In the genomic region with DNA sequence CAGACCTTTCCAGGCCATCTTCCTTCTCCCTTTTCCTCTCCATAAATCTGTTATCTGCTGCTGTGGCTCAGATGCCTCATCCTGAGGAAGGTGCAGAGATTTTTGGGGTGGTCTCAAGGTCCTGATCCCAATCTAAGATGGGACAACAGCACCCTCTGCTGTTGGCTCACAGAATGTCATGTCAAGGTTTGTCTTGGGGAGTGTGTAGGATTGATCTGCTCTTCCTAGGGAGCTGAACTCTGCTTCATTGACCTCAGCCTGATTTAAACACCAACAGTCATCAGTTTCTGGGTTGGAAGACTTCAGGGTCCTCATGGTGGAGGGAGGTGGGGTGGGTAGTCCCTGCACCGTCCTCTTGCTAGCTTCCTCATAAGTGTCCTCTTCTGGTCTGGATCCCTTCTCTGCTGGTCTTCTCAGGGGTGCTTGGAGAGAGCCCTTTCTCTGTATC, we compare ENCODE assay signal across 8 cellular contexts.
DNase-seq lines count a peak whose midpoint lies in the region; ATAC-seq and TF ChIP-seq lines count a peak whose summit lies in the region.

No MANE protein-coding gene starts in this region.

- no peaks in the 10 kb centered on the region for H3K9me3 ChIP-seq in CD4-positive, alpha-beta memory T cell (ENCODE audit: control insufficient read depth in 1 of 2, low read length in 2 of 2)
- H3K9me3 ChIP-seq in cardiac muscle cell (ENCODE audit: low read depth) (no peaks in the 10 kb centered on the region), psoas muscle (no peaks in the 10 kb centered on the region)

- intact Hi-C loops in CD4-positive, alpha-beta memory T cell (cut with micrococcal nuclease), result loop anchor here (1.0 kb wide), 6 partner anchors 28 to 435 kb away; no protein-coding TSS in a partner anchor
- intact Hi-C loops in psoas muscle (cut with DNase I), result loop anchor here in 1 of 2 donors (1.0 to 5.0 kb wide), 2 partner anchors 198 to 360 kb away; no protein-coding TSS in a partner anchor

- no peak overlapping the region for H3K4me3 Mint-ChIP-seq in CD4-positive, alpha-beta memory T cell

- no peak overlapping the region for H3K27ac ChIP-seq in CD4-positive, alpha-beta memory T cell (ENCODE audit: low read depth, low read length)
- no peak overlapping the region for H3K27ac ChIP-seq in HL-60 (replicated peaks)
- H3K27ac ChIP-seq in cardiac muscle cell, result no peak overlapping the region
- no peak overlapping the region for H3K27ac ChIP-seq in psoas muscle

- H3K27me3 ChIP-seq in CD4-positive, alpha-beta memory T cell (ENCODE audit: insufficient read depth, low read length), result no peaks in the 10 kb centered on the region
- H3K27me3 ChIP-seq in HL-60 (ENCODE audit: insufficient read depth, poor library complexity, severe bottlenecking) (no peaks in the 10 kb centered on the region), cardiac muscle cell (peaks cover 18% of the 10 kb centered on the region), psoas muscle (ENCODE audit: insufficient read depth in 3 of 3, low read length in 2 of 3) (no peaks in the 10 kb centered on the region)

- CTCF ChIA-PET in CD4-positive, alpha-beta memory T cell (lab: Charles Lee; ENCODE audit: partially characterized antibody), result interaction anchor here (0.6 to 7.8 kb wide), 34 partner anchors 10 to 435 kb away, joined by 3 to 173 read pairs (median 6); a partner anchor contains a TSS

- no peak overlapping the region for H3K4me3 ChIP-seq in CD4-positive, alpha-beta memory T cell (ENCODE audit: low read length in 2 of 2)
- no peak overlapping the region for H3K4me3 ChIP-seq in HL-60 (replicated peaks; ENCODE audit: insufficient read depth, low read length)
- no peak overlapping the region for H3K4me3 ChIP-seq in cardiac muscle cell
- no peak overlapping the region for H3K4me3 ChIP-seq in psoas muscle

- H3K36me3 ChIP-seq in CD4-positive, alpha-beta memory T cell (ENCODE audit: insufficient read depth, low read length), result peaks cover 73% of the 10 kb centered on the region
- H3K36me3 ChIP-seq in cardiac muscle cell (peaks cover 37% of the 10 kb centered on the region), psoas muscle (ENCODE audit: insufficient read depth in 1 of 2, low read depth in 1 of 2) (peaks cover 13 to 91% of the 10 kb centered on the region in 2 donors)

- 90 to 100% (median 100%) methylated on average over 1 of the region's 1 CpG for WGBS in psoas muscle, 3 donors

- peaks cover 5 to 15% (median 10%) of the 10 kb centered on the region in 4 donors for H3K4me1 Mint-ChIP-seq in CD4-positive, alpha-beta memory T cell

- peak; percentile 81 for TF ChIP-seq CTCF in HL-60 (IDR thresholded peaks at IDR 0.05; ENCODE audit: insufficient read depth, low read length)
- TF ChIP-seq CTCF in cardiac muscle cell (IDR thresholded peaks at IDR 0.05; ENCODE audit: low read depth, low read length), result peak; percentile 73
- TF ChIP-seq CTCF in psoas muscle (IDR thresholded peaks at IDR 0.05), result peak; percentile 86

- peaks cover 3% of the 10 kb centered on the region for H3K4me1 ChIP-seq in CD4-positive, alpha-beta memory T cell (ENCODE audit: insufficient read depth, low read length)
- no peaks in the 10 kb centered on the region for H3K4me1 ChIP-seq in cardiac muscle cell (ENCODE audit: low read depth)
- no peaks in the 10 kb centered on the region for H3K4me1 ChIP-seq in psoas muscle

- no peaks in the 10 kb centered on the region for H3K9me3 Mint-ChIP-seq in CD4-positive, alpha-beta memory T cell

- ATAC-seq in psoas muscle, result peak; percentile 67 to 91 (median 78)
- no peak for ATAC-seq in HG02588 (IDR thresholded peaks at IDR 0.05; ENCODE audit: unreplicated experiment)
- ATAC-seq in HG03108 (IDR thresholded peaks at IDR 0.05; ENCODE audit: unreplicated experiment), result no peak

- peak overlapping the region; percentile 26 to 97 (median 89) for H3K27ac Mint-ChIP-seq in CD4-positive, alpha-beta memory T cell

- H3K36me3 Mint-ChIP-seq in CD4-positive, alpha-beta memory T cell, result peaks cover 64 to 87% of the 10 kb centered on the region in 2 donors

- no peaks in the 10 kb centered on the region for H3K27me3 Mint-ChIP-seq in CD4-positive, alpha-beta memory T cell

- peak; percentile 46 to 68 (median 57) for DNase-seq in CD4-positive, alpha-beta memory T cell
- DNase-seq in HL-60 (ENCODE audit: low read depth in 1 of 2, low spot score in 1 of 2), result peak; percentile 36 to 38
- DNase-seq in SK-N-DZ (ENCODE audit: low spot score), result peak; percentile 51
- peak; percentile 63 for DNase-seq in activated naive CD4-positive, alpha-beta T cell treated with anti-CD3 and anti-CD28 coated beads, Interleukin-2, amount 50 U/mL, for 16 hours
- DNase-seq in cardiac muscle cell (ENCODE audit: low read depth in 1 of 2, low spot score in 1 of 2), result peak; percentile 49 to 63
- peak; percentile 29 to 62 for DNase-seq in psoas muscle

- POLR2A ChIA-PET in CD4-positive, alpha-beta memory T cell (lab: Charles Lee; ENCODE audit: partially characterized antibody), result interaction anchor here (0.6 to 6.7 kb wide), 11 partner anchors 10 to 396 kb away, joined by 3 to 89 read pairs (median 4); a partner anchor contains a TSS

Comparison
In these comparisons a context has a peak if more than half of its experiments do, and no peak if none do; other contexts are left out.
1. ATAC-seq: peak in psoas muscle (4 of 4); none in HG02588 (single experiment) and HG03108 (single experiment).
2. Peak in every context shown above with its lines, with median percentiles within 50 percentile points of each other: DNase-seq and CTCF ChIP-seq.